In the genomic region with DNA sequence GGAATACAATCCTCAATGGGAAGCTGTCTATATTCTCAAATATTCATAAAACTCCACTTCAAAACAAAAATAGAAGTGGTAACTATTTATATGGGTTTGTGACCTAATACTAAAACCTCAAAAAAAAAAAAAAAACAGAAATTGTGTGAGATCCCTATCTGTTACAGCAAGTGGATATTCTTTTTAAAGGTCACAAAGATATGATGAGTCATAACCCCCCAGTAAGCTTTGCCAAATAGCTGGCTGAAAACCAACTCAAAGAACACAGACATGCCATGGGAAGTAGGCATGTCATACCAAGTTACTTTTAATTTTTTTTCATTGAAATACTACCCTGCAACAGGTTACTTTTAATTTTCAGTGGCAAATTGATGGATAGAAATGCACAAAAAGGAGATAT, we compare ENCODE assay signal across 9 cellular contexts.
A peak's percentile ranks its signal among the peaks of the same experiment; 100 is the strongest.
DNase-seq lines count a peak whose midpoint lies in the region; ATAC-seq, FAIRE-seq and TF ChIP-seq lines count a peak whose summit lies in the region.
"Had no signal": no experiment of that assay in that cellular context is flagged by ENCODE, and none has a peak within 500 bp of the region (broad histone marks: within the 10 kb centered on the region; RNA-seq: fewer than 3 reads in every experiment).

No MANE protein-coding gene starts in this region.

- peak overlapping the region; percentile 66 for H3K4me3 Mint-ChIP-seq in natural killer cell treated with Interleukin-12 subunit alpha and Interleukin-12 subunit beta and Interleukin-15 and Interleukin-18, amount 100 ng/mL, for 72 hours

- no peak overlapping the region for H3K4me3 ChIP-seq in astrocyte of the spinal cord (ENCODE audit: low read depth, low read length)

- DNase-seq in MV-4-11 (lab: John Stamatoyannopoulos, UW) = peak; percentile 95
- peak; percentile 63 for DNase-seq in astrocyte of the spinal cord (ENCODE audit: low read depth, low spot score)
- no peak for DNase-seq in natural killer cell treated with Interleukin-12 subunit alpha and Interleukin-12 subunit beta and Interleukin-15 and Interleukin-18, amount 100 ng/mL, for 72 hours (ENCODE audit: low spot score)
- DNase-seq in GM12892 (ENCODE audit: insufficient read length) = no peak
- DNase-seq in medulla oblongata (ENCODE audit: extremely low spot score) = no peak
- DNase-seq in amygdala (lab: John Stamatoyannopoulos, UW) = no peak

- no peak for TF ChIP-seq POLR2A in GM12892 (IDR thresholded peaks at IDR 0.05; ENCODE audit: low read depth, low read length)

- H3K9me3 Mint-ChIP-seq in natural killer cell treated with Interleukin-12 subunit alpha and Interleukin-12 subunit beta and Interleukin-15 and Interleukin-18, amount 100 ng/mL, for 72 hours = peaks cover 5% of the 10 kb centered on the region

- in situ Hi-C loops in astrocyte of the spinal cord (cut with HindIII; ENCODE audit: low sequenced_read_pairs) = no loop called here

- peaks cover 36 to 51% of the 10 kb centered on the region in 2 donors for H3K4me1 Mint-ChIP-seq in natural killer cell treated with Interleukin-12 subunit alpha and Interleukin-12 subunit beta and Interleukin-15 and Interleukin-18, amount 100 ng/mL, for 72 hours (ENCODE audit: low read depth in 2 of 2)

- no peaks in the 10 kb centered on the region for H3K27me3 Mint-ChIP-seq in natural killer cell treated with Interleukin-12 subunit alpha and Interleukin-12 subunit beta and Interleukin-15 and Interleukin-18, amount 100 ng/mL, for 72 hours

- peak; percentile 51 for ATAC-seq in GM18858 (IDR thresholded peaks at IDR 0.05; ENCODE audit: unreplicated experiment)
- peak; percentile 77 to 88 for ATAC-seq in natural killer cell treated with Interleukin-12 subunit alpha and Interleukin-12 subunit beta and Interleukin-15 and Interleukin-18, amount 100 ng/mL, for 72 hours
- no peak for ATAC-seq in GM18870 (IDR thresholded peaks at IDR 0.05; ENCODE audit: unreplicated experiment)

- no peak for FAIRE-seq in GM12892 (lab: Jason Lieb, UNC)
- FAIRE-seq: H1 had no signal

- no peak for TF ChIP-seq CTCF in astrocyte of the spinal cord (IDR thresholded peaks at IDR 0.05; ENCODE audit: low read depth, low read length)

- H3K27ac Mint-ChIP-seq in natural killer cell treated with Interleukin-12 subunit alpha and Interleukin-12 subunit beta and Interleukin-15 and Interleukin-18, amount 100 ng/mL, for 72 hours = peak overlapping the region; percentile 59 to 78

- peaks cover 13% of the 10 kb centered on the region for H3K36me3 Mint-ChIP-seq in natural killer cell treated with Interleukin-12 subunit alpha and Interleukin-12 subunit beta and Interleukin-15 and Interleukin-18, amount 100 ng/mL, for 72 hours

Comparison
In these comparisons a context has a peak if more than half of its experiments do, and no peak if none do; other contexts are left out.
1. DNase-seq: peak in MV-4-11 (single experiment) and astrocyte of the spinal cord (single experiment); none in natural killer cell treated with Interleukin-12 subunit alpha and Interleukin-12 subunit beta and Interleukin-15 and Interleukin-18, amount 100 ng/mL, for 72 hours (single experiment), GM12892 (single experiment), medulla oblongata (single experiment) and amygdala (0 of 56).